Comparison of ENCODE assay signal across 12 cellular contexts in genomic region chrX:120790552-120790951, GRCh38.
DNase-seq lines count a peak whose midpoint lies in the region; ATAC-seq lines count a peak whose summit lies in the region.
"Had no signal": no experiment of that assay in that cellular context is flagged by ENCODE, and none has a peak within 500 bp of the region (broad histone marks: within the 10 kb centered on the region; RNA-seq: fewer than 3 reads in every experiment).

No MANE protein-coding gene starts in this region.

- peaks cover 22% of the 10 kb centered on the region for H3K4me1 ChIP-seq in adipocyte (ENCODE audit: control insufficient read depth, insufficient read depth, low read length)
- H3K4me1 ChIP-seq: Caco-2 had no signal

- no peak overlapping the region for H3K4me3 Mint-ChIP-seq in activated naive CD4-positive, alpha-beta T cell treated with anti-CD3 and anti-CD28 coated beads, Interleukin-2, amount 10 ng/mL, durations not matched to agents 7 days and 5 days
- H3K4me3 Mint-ChIP-seq: activated CD8-positive, alpha-beta T cell treated with anti-CD3 and anti-CD28 coated beads, Interleukin-2, amount 10 ng/mL, durations not matched to agents 7 days and 5 days had no signal

- no peaks in the 10 kb centered on the region for H3K36me3 ChIP-seq in adipocyte (ENCODE audit: control insufficient read depth, insufficient read depth, low read length, severe bottlenecking)

- CTCF ChIA-PET in activated naive CD4-positive, alpha-beta T cell treated with anti-CD3 and anti-CD28 coated beads, Interleukin-2, amount 10 ng/mL, durations not matched to agents 7 days and 5 days (lab: Charles Lee): interaction anchor here (0.6 to 1.1 kb wide), 5 partner anchors 16 to 789 kb away, joined by 3 read pairs; no protein-coding TSS in a partner anchor

- H3K4me1 Mint-ChIP-seq in activated naive CD4-positive, alpha-beta T cell treated with anti-CD3 and anti-CD28 coated beads, Interleukin-2, amount 10 ng/mL, durations not matched to agents 7 days and 5 days: peaks cover 17% of the 10 kb centered on the region

- H3K27me3 ChIP-seq in adipocyte (replicated peaks; ENCODE audit: control insufficient read depth, insufficient read depth, low read length): peaks cover 4% of the 10 kb centered on the region

- no peaks in the 10 kb centered on the region for H3K36me3 Mint-ChIP-seq in activated naive CD4-positive, alpha-beta T cell treated with anti-CD3 and anti-CD28 coated beads, Interleukin-2, amount 10 ng/mL, durations not matched to agents 7 days and 5 days

- H3K27ac Mint-ChIP-seq in activated naive CD4-positive, alpha-beta T cell treated with anti-CD3 and anti-CD28 coated beads, Interleukin-2, amount 10 ng/mL, durations not matched to agents 7 days and 5 days: peak overlapping the region; percentile 60
- H3K27ac Mint-ChIP-seq: activated CD8-positive, alpha-beta T cell treated with anti-CD3 and anti-CD28 coated beads, Interleukin-2, amount 10 ng/mL, durations not matched to agents 7 days and 5 days had no signal

- ATAC-seq in HG03521 (IDR thresholded peaks at IDR 0.05; ENCODE audit: unreplicated experiment) (peak; percentile 18), GM21576 (IDR thresholded peaks at IDR 0.05; ENCODE audit: unreplicated experiment) (no peak)

- H3K4me3 ChIP-seq in adipocyte (ENCODE audit: low read length): no peak overlapping the region

- no peaks in the 10 kb centered on the region for H3K27me3 Mint-ChIP-seq in activated naive CD4-positive, alpha-beta T cell treated with anti-CD3 and anti-CD28 coated beads, Interleukin-2, amount 10 ng/mL, durations not matched to agents 7 days and 5 days

- no peaks in the 10 kb centered on the region for H3K9me3 Mint-ChIP-seq in activated naive CD4-positive, alpha-beta T cell treated with anti-CD3 and anti-CD28 coated beads, Interleukin-2, amount 10 ng/mL, durations not matched to agents 7 days and 5 days

- DNase-seq in activated naive CD4-positive, alpha-beta T cell treated with anti-CD3 and anti-CD28 coated beads, Interleukin-2, amount 10 ng/mL, durations not matched to agents 7 days and 5 days: no peak
- DNase-seq in activated naive CD4-positive, alpha-beta T cell treated with Interleukin-2 at 50 U/mL for 16 hours: no peak
- no peak for DNase-seq in adipocyte (ENCODE audit: low read depth)
- DNase-seq in superior temporal gyrus (ENCODE audit: extremely low spot score): peak; percentile 32
- DNase-seq in NCI-H446 (lab: John Stamatoyannopoulos, UW): no peak
- no peak for DNase-seq in stimulated activated CD4-positive, alpha-beta T cell treated with anti-CD3 and anti-CD28 coated beads, Interleukin-15, amount 100 ng/mL, for 24 hours
- DNase-seq: activated effector memory CD4-positive, alpha-beta T cell treated with anti-CD3 and anti-CD28 coated beads, Interleukin-2, amount 50 U/mL, for 16 hours; stimulated activated CD4-positive, alpha-beta T cell treated with anti-CD3 and anti-CD28 coated beads, Interleukin-4, amount 100 ng/mL, for 1 hour had no signal

- no peaks in the 10 kb centered on the region for H3K9me3 ChIP-seq in adipocyte (ENCODE audit: control insufficient read depth, low read length)
- H3K9me3 ChIP-seq: Caco-2 had no signal

- H3K9ac ChIP-seq in adipocyte (ENCODE audit: low read length): peak overlapping the region; percentile 57
